9 cellular contexts compared by ENCODE assay signal in the genomic region with DNA sequence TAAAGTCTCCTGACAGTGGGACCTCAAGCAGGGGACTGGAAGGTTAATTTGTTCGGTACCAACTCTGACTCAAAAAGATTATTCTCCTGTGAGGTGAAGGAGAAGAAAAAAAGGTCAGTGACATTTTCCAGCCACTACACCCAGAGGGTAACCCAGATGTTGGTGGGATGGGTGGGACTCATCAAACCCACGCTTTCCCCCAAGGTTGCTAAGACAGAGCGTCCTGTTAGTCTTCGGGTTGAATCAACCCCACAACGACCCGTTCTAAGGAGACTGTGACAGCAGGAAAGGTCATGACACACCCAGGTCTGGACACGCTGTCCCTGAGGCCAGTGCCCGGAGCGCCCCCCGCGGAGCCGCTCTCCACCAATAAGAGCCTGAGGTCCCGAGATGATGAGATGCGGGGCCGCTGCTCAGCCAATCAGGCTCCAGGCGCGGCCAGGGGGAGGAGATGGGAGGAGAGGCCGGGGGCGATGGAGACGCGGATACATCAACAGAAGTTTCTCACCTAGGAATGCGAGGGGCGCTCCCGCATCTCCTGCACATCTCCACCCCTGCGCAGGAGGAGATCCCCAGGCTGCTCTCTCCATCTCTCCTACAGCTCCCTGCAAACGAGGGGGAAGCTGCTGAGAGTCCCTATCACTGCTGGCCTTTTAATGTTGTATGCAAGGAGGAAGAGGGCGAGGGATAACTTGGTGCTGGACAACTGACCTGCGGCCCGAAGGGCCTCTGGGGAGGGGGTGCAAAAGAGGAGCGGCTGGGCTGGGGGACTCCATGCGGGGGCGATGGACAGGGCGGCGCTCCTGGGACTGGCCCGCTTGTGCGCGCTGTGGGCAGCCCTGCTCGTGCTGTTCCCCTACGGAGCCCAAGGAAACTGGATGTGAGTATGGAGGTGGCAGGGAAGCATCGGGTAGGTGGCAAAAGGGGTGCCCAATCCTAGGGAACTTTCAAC. TPM values are rescaled to one million over a fixed set of nuclear protein-coding genes. Genes with fewer than 3 reads are reported as not detected.
A peak's percentile ranks its signal among the peaks of the same experiment; 100 is the strongest.
DNase-seq lines count a peak whose midpoint lies in the region; ATAC-seq, FAIRE-seq and TF ChIP-seq lines count a peak whose summit lies in the region.
"Had no signal": no experiment of that assay in that cellular context is flagged by ENCODE, and none has a peak within 500 bp of the region (broad histone marks: within the 10 kb centered on the region; RNA-seq: fewer than 3 reads in every experiment).

A gene with protein sequence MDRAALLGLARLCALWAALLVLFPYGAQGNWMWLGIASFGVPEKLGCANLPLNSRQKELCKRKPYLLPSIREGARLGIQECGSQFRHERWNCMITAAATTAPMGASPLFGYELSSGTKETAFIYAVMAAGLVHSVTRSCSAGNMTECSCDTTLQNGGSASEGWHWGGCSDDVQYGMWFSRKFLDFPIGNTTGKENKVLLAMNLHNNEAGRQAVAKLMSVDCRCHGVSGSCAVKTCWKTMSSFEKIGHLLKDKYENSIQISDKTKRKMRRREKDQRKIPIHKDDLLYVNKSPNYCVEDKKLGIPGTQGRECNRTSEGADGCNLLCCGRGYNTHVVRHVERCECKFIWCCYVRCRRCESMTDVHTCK (plus strand): TSS at position 493 of the 952 bp plus-strand sequence. CDS start 293 bp downstream, at position 786.

- H4K20me1 ChIP-seq in PC-3 (ENCODE audit: low read length), result no peaks in the 10 kb centered on the region

- no peak within 1 kb of the TSS for H2BK12ac ChIP-seq in neuronal stem cell (ENCODE audit: low read length)

- peaks cover 5 to 7% of the 10 kb centered on the region in 2 donors for H3K4me1 ChIP-seq in neuronal stem cell (ENCODE audit: control insufficient read depth in 2 of 2, insufficient read depth in 1 of 2, low read depth in 1 of 2, low read length in 2 of 2)
- H3K4me1 ChIP-seq in PC-3 (ENCODE audit: insufficient read depth, low read length), result no peaks in the 10 kb centered on the region

- no peak within 1 kb of the TSS for H4K8ac ChIP-seq in neuronal stem cell (ENCODE audit: low read depth, low read length)

- no peak within 1 kb of the TSS for H2BK120ac ChIP-seq in neuronal stem cell (ENCODE audit: low read depth, low read length)

- H3K4me3 ChIP-seq in epithelial cell of proximal tubule (ENCODE audit: low read depth, low read length) (peak within 1 kb of the TSS; percentile 46), neuronal stem cell (ENCODE audit: low read length in 2 of 2) (peak within 1 kb of the TSS; percentile 43 to 76), PC-3 (ENCODE audit: low read length) (no peak within 1 kb of the TSS)

- peak within 1 kb of the TSS; percentile 72 for H2AFZ ChIP-seq in neuronal stem cell (ENCODE audit: low read length)
- no peak within 1 kb of the TSS for H2AFZ ChIP-seq in PC-3 (ENCODE audit: low read length)

- H2BK5ac ChIP-seq in neuronal stem cell (ENCODE audit: low read length), result no peak within 1 kb of the TSS

- H3K9me2 ChIP-seq in PC-3 (replicated peaks; ENCODE audit: low read length), result no peaks in the 10 kb centered on the region

- H3K27me3 ChIP-seq in neuronal stem cell (ENCODE audit: control insufficient read depth in 3 of 3, insufficient read depth in 3 of 3, low read depth in 1 of 3, low read length in 3 of 3), result peaks cover 4 to 62% (median 29%) of the 10 kb centered on the region in 3 experiments
- peaks cover 43% of the 10 kb centered on the region for H3K27me3 ChIP-seq in PC-3 (ENCODE audit: low read length)

- in situ Hi-C loops in GM13977 (cut with MboI; ENCODE audit: low pct_unique_long_range_greater_than_20kb, low sequenced_read_pairs, unreplicated experiment), result loop anchor here (25.0 kb wide), 1 partner anchor 191 kb away; no protein-coding TSS in a partner anchor

- no peaks in the 10 kb centered on the region for H3K79me1 ChIP-seq in neuronal stem cell (ENCODE audit: low read depth, low read length)

- no peak within 1 kb of the TSS for H3K14ac ChIP-seq in neuronal stem cell (ENCODE audit: low read length)

- no peak for ATAC-seq in PC-3

- H3K36me3 ChIP-seq in neuronal stem cell (replicated peaks in 1 of 2; ENCODE audit: control insufficient read depth in 2 of 2, insufficient read depth in 2 of 2, low read length in 2 of 2), result no peaks in the 10 kb centered on the region
- H3K36me3 ChIP-seq in PC-3 (ENCODE audit: low read depth, low read length), result no peaks in the 10 kb centered on the region

- H3K9ac ChIP-seq in neuronal stem cell (ENCODE audit: low read depth, low read length, poor library complexity) (no peak within 1 kb of the TSS), PC-3 (ENCODE audit: low read length) (no peak within 1 kb of the TSS)

- no CpG with 5 or more reads among the region's 40 CpGs for WGBS in neuronal stem cell (ENCODE audit: extremely low coverage in 2 of 2, insufficient read length in 2 of 2, insufficient replicate concordance in 1 of 2), 2 donors

- peak within 1 kb of the TSS; percentile 32 for H3K23ac ChIP-seq in neuronal stem cell (ENCODE audit: low read depth, low read length, poor library complexity)

- POLR2A ChIA-PET in PC-3 (lab: Charles Lee; ENCODE audit: unreplicated experiment), result no interaction called here

- no peak for FAIRE-seq in D721Med (lab: Jason Lieb, UNC)

- intact Hi-C loops in PC-3 (cut with micrococcal nuclease), result no loop called here

- TF ChIP-seq CTCF in GM13977 (IDR thresholded peaks at IDR 0.05; ENCODE audit: extremely low read depth, insufficient read depth, missing control alignments) (no peak), epithelial cell of proximal tubule (conservative IDR thresholded peaks at IDR 0.05; ENCODE audit: low read depth, low read length) (no peak), PC-3 (conservative IDR thresholded peaks at IDR 0.05; ENCODE audit: low read depth, low read length) (no peak), D721Med (IDR thresholded peaks at IDR 0.05; ENCODE audit: insufficient read depth, missing control alignments) (no peak)

- no peak within 1 kb of the TSS for H2BK15ac ChIP-seq in neuronal stem cell (ENCODE audit: low read length)

- no peaks in the 10 kb centered on the region for H3F3A ChIP-seq in PC-3 (ENCODE audit: low read length, unreplicated experiment)

- CTCF ChIA-PET in PC-3 (lab: Charles Lee), result no interaction called here

- no TSS peak for BruUV-seq in PC-3 (replicated peaks; lab: Mats Ljungman, UMichigan)

- no peak within 1 kb of the TSS for H4K91ac ChIP-seq in neuronal stem cell (ENCODE audit: low read depth, low read length, poor library complexity)

- H3K9me3 ChIP-seq in neuronal stem cell (replicated peaks in 1 of 2; ENCODE audit: control insufficient read depth in 2 of 2, insufficient read depth in 1 of 2, low read depth in 1 of 2, low read length in 2 of 2) (peaks cover 0 to 5% of the 10 kb centered on the region in 2 donors), PC-3 (ENCODE audit: low read length) (no peaks in the 10 kb centered on the region)

- no peak within 1 kb of the TSS for H3K4ac ChIP-seq in neuronal stem cell (ENCODE audit: low read length)

- peak within 1 kb of the TSS; percentile 38 for H3K18ac ChIP-seq in neuronal stem cell (ENCODE audit: low read length)

- H3K27ac ChIP-seq in neuronal stem cell (replicated peaks; ENCODE audit: low read length), result no peak within 1 kb of the TSS
- H3K27ac ChIP-seq in PC-3 (ENCODE audit: low read length), result no peak within 1 kb of the TSS

- DNase-seq in GM13977 (ENCODE audit: low spot score) (peak; percentile 37), NCI-H69 (lab: John Stamatoyannopoulos, UW) (peak; percentile 69), epithelial cell of proximal tubule (ENCODE audit: low read depth) (no peak), neuronal stem cell (ENCODE audit: low spot score) (peak; percentile 31), PC-3 (no peak), T1000 (lab: John Stamatoyannopoulos, UW) (no peak), kidney tubule cell (ENCODE audit: low spot score) (no peak), D721Med (ENCODE audit: insufficient read length, low spot score) (no peak)

- H3K4me2 ChIP-seq in neuronal stem cell (ENCODE audit: insufficient read depth, low read length, poor library complexity, severe bottlenecking) (peak within 1 kb of the TSS; percentile 82), PC-3 (ENCODE audit: low read length) (no peak within 1 kb of the TSS)

- no peak within 1 kb of the TSS for H2AK5ac ChIP-seq in neuronal stem cell (ENCODE audit: low read depth, low read length)

- no peaks in the 10 kb centered on the region for H3K79me2 ChIP-seq in PC-3 (ENCODE audit: low read length)

RNA-seq across cellular contexts. Expression of the gene that starts here (rescaled TPM):
- 0.22 TPM in 1 of 2 replicates, not detected in the other for total RNA-seq in epithelial cell of proximal tubule
- polyA plus RNA-seq in neuronal stem cell (2013, experiment 1 of 2), result 0.04 TPM
- 0.06 TPM for polyA plus RNA-seq in neuronal stem cell (2013, experiment 2 of 2)
- total RNA-seq in PC-3 (2014; rRNA removed), result not detected in 2 replicates
- total RNA-seq: NCI-H460 had no signal

Comparison
In these comparisons a context has a peak if more than half of its experiments do, and no peak if none do; other contexts are left out.
1. DNase-seq: peak in GM13977 (single experiment), NCI-H69 (single experiment) and neuronal stem cell (single experiment); none in epithelial cell of proximal tubule (single experiment), PC-3 (single experiment), T1000 (single experiment), kidney tubule cell (single experiment) and D721Med (single experiment).